9 cellular contexts compared by ENCODE assay signal in genomic region chr14:32703246-32703645, GRCh38.
DNase-seq lines count a peak whose midpoint lies in the region; ATAC-seq and TF ChIP-seq lines count a peak whose summit lies in the region.
"Had no signal": no experiment of that assay in that cellular context is flagged by ENCODE, and none has a peak within 500 bp of the region (broad histone marks: within the 10 kb centered on the region; RNA-seq: fewer than 3 reads in every experiment).

No MANE protein-coding gene starts in this region.

- H3K79me2 ChIP-seq in OCI-LY3 (ENCODE audit: low read length) = no peaks in the 10 kb centered on the region

- no peaks in the 10 kb centered on the region for H3K27me3 Mint-ChIP-seq in activated naive CD4-positive, alpha-beta T cell treated with anti-CD3 and anti-CD28 coated beads, Interleukin-2, amount 10 ng/mL, durations not matched to agents 7 days and 5 days

- TF ChIP-seq POLR2A in spleen (IDR thresholded peaks at IDR 0.05) = no peak

- no peak overlapping the region for H3K27ac Mint-ChIP-seq in activated naive CD4-positive, alpha-beta T cell treated with anti-CD3 and anti-CD28 coated beads, Interleukin-2, amount 10 ng/mL, durations not matched to agents 7 days and 5 days

- H3K4me1 Mint-ChIP-seq in activated naive CD4-positive, alpha-beta T cell treated with anti-CD3 and anti-CD28 coated beads, Interleukin-2, amount 10 ng/mL, durations not matched to agents 7 days and 5 days = no peaks in the 10 kb centered on the region

- H3K9me3 Mint-ChIP-seq in activated naive CD4-positive, alpha-beta T cell treated with anti-CD3 and anti-CD28 coated beads, Interleukin-2, amount 10 ng/mL, durations not matched to agents 7 days and 5 days = no peaks in the 10 kb centered on the region

- TF ChIP-seq CTCF in OCI-LY3 (IDR thresholded peaks at IDR 0.05; ENCODE audit: low read depth, low read length) = no peak
- no peak for TF ChIP-seq CTCF in spleen (IDR thresholded peaks at IDR 0.05 in 8 of 11, conservative IDR thresholded peaks at IDR 0.05 in 3 of 11)

- H3K4me2 ChIP-seq in OCI-LY3 (ENCODE audit: low read length) = no peak overlapping the region

- CTCF ChIA-PET in activated naive CD4-positive, alpha-beta T cell treated with anti-CD3 and anti-CD28 coated beads, Interleukin-2, amount 10 ng/mL, durations not matched to agents 7 days and 5 days (lab: Charles Lee) = no interaction called here

- peak overlapping the region; percentile 64 for H3K27ac ChIP-seq in OCI-LY3 (ENCODE audit: low read length)
- peak overlapping the region; percentile 36 to 62 for H3K27ac ChIP-seq in esophagus (ENCODE audit: low read depth in 2 of 2, low read length in 1 of 2)
- peak overlapping the region in 7 of 8 donors; percentile 6 to 72 (median 55) for H3K27ac ChIP-seq in spleen

- intact Hi-C loops in spleen (cut with DNase I; ENCODE audit: low total_unique reads) = no loop called here

- H3K4me1 ChIP-seq in OCI-LY3 (ENCODE audit: low read length) (peaks cover 22% of the 10 kb centered on the region), esophagus (ENCODE audit: control insufficient read depth in 2 of 2, insufficient read depth in 2 of 2, low read length in 1 of 2) (no peaks in the 10 kb centered on the region), spleen (peaks cover 0 to 15% (median 4%) of the 10 kb centered on the region in 6 donors)

- H3K27me3 ChIP-seq in OCI-LY3 (ENCODE audit: low read depth, low read length) = no peaks in the 10 kb centered on the region
- H3K27me3 ChIP-seq in esophagus (ENCODE audit: control insufficient read depth in 1 of 2, insufficient read depth in 2 of 2, low read length in 2 of 2) = no peaks in the 10 kb centered on the region
- H3K27me3 ChIP-seq in spleen (replicated peaks in 1 of 7) = no peaks in the 10 kb centered on the region

- no peaks in the 10 kb centered on the region for H3K9me3 ChIP-seq in OCI-LY3 (ENCODE audit: insufficient read depth, low read length)
- H3K9me3 ChIP-seq in esophagus (ENCODE audit: control insufficient read depth in 2 of 2, insufficient read depth in 1 of 2, low read depth in 1 of 2, low read length in 1 of 2) = no peaks in the 10 kb centered on the region
- no peaks in the 10 kb centered on the region for H3K9me3 ChIP-seq in spleen

- H3K36me3 ChIP-seq in OCI-LY3 (replicated peaks; ENCODE audit: low read depth, low read length) = no peaks in the 10 kb centered on the region
- H3K36me3 ChIP-seq in esophagus (ENCODE audit: control insufficient read depth in 2 of 2, insufficient read depth in 2 of 2, low read length in 1 of 2) = no peaks in the 10 kb centered on the region
- no peaks in the 10 kb centered on the region for H3K36me3 ChIP-seq in spleen

- no peak overlapping the region for H3K9ac ChIP-seq in OCI-LY3 (ENCODE audit: low read length)

- 31 to 44% methylated on average over 4 of the region's 4 CpGs for WGBS in esophagus, 2 donors
- 52 to 74% (median 69%) methylated on average over 4 of the region's 4 CpGs for WGBS in spleen, 5 donors

- H3K4me3 Mint-ChIP-seq in activated naive CD4-positive, alpha-beta T cell treated with anti-CD3 and anti-CD28 coated beads, Interleukin-2, amount 10 ng/mL, durations not matched to agents 7 days and 5 days = no peak overlapping the region

- H4K20me1 ChIP-seq in OCI-LY3 (ENCODE audit: insufficient read depth, low read length) = no peaks in the 10 kb centered on the region

- no peak for ATAC-seq in HG02763 (IDR thresholded peaks at IDR 0.05; ENCODE audit: unreplicated experiment)

- DNase-seq in medulla oblongata (ENCODE audit: extremely low spot score) = peak; percentile 71
- DNase-seq in spleen = no peak
- no peak for DNase-seq in activated naive CD4-positive, alpha-beta T cell treated with anti-CD3 and anti-CD28 coated beads, Interleukin-2, amount 10 ng/mL, durations not matched to agents 7 days and 5 days
- no peak for DNase-seq in occipital lobe (lab: John Stamatoyannopoulos, UW)
- no peak for DNase-seq in T-helper 9 cell
- DNase-seq: NCI-H345 had no signal

- H3K36me3 Mint-ChIP-seq in activated naive CD4-positive, alpha-beta T cell treated with anti-CD3 and anti-CD28 coated beads, Interleukin-2, amount 10 ng/mL, durations not matched to agents 7 days and 5 days = no peaks in the 10 kb centered on the region

- H3K4me3 ChIP-seq in OCI-LY3 (ENCODE audit: low read length) (no peak overlapping the region), esophagus (ENCODE audit: low read depth in 1 of 2, low read length in 2 of 2) (no peak overlapping the region), spleen (no peak overlapping the region)

- H2AFZ ChIP-seq in OCI-LY3 (ENCODE audit: low read depth, low read length) = no peak overlapping the region
